ENCODE assay signal across 1 cellular context in genomic region chr3:106208979-106209378, GRCh38.
TF ChIP-seq lines count a peak whose summit lies in the region.

No MANE protein-coding gene starts in this region.

TF ChIP-seq in endothelial cell of umbilical vein, 7 proteins besides CTCF, POLR2A, EP300 and RAD21 (continued from another document):
- TF ChIP-seq EZH2 (IDR thresholded peaks at IDR 0.05; ENCODE audit: borderline replicate concordance, low read depth, low read length, severe bottlenecking): no peak
